ENCODE assay signal across 8 cellular contexts in genomic region chr19:44752816-44753618, GRCh38. TPM values are rescaled to one million over a fixed set of nuclear protein-coding genes. Genes with fewer than 3 reads are reported as not detected.
DNase-seq lines count a peak whose midpoint lies in the region; ATAC-seq and TF ChIP-seq lines count a peak whose summit lies in the region.

No MANE protein-coding gene starts in this region.

- H3K27ac Mint-ChIP-seq in activated naive CD4-positive, alpha-beta T cell treated with anti-CD3 and anti-CD28 coated beads, Interleukin-2, amount 10 ng/mL, durations not matched to agents 7 days and 5 days: peak overlapping the region; percentile 97

- H3K36me3 Mint-ChIP-seq in activated naive CD4-positive, alpha-beta T cell treated with anti-CD3 and anti-CD28 coated beads, Interleukin-2, amount 10 ng/mL, durations not matched to agents 7 days and 5 days: peaks cover 57% of the 10 kb centered on the region

- peak overlapping the region; percentile 91 for H3K4me3 Mint-ChIP-seq in activated naive CD4-positive, alpha-beta T cell treated with anti-CD3 and anti-CD28 coated beads, Interleukin-2, amount 10 ng/mL, durations not matched to agents 7 days and 5 days

- no peaks in the 10 kb centered on the region for H3K9me3 ChIP-seq in cardiac muscle cell (ENCODE audit: low read depth)
- H3K9me3 ChIP-seq in upper lobe of right lung: no peaks in the 10 kb centered on the region

- H3K27me3 Mint-ChIP-seq in activated naive CD4-positive, alpha-beta T cell treated with anti-CD3 and anti-CD28 coated beads, Interleukin-2, amount 10 ng/mL, durations not matched to agents 7 days and 5 days: peaks cover 4% of the 10 kb centered on the region

- intact Hi-C loops in posterior cingulate gyrus (cut with DNase I): no loop called here
- intact Hi-C loops in upper lobe of right lung (cut with DNase I): no loop called here

- H3K4me1 Mint-ChIP-seq in activated naive CD4-positive, alpha-beta T cell treated with anti-CD3 and anti-CD28 coated beads, Interleukin-2, amount 10 ng/mL, durations not matched to agents 7 days and 5 days: peaks cover 79% of the 10 kb centered on the region

- H3K27me3 ChIP-seq in cardiac muscle cell (peaks cover 3% of the 10 kb centered on the region), upper lobe of right lung (no peaks in the 10 kb centered on the region)

- DNase-seq in D341Med (ENCODE audit: low spot score) (peak; percentile 45), HUDEP-2 (lab: John Stamatoyannopoulos, UW; ENCODE audit: unreplicated experiment in 76 of 76) (peak in 73 of 76 experiments; percentile 34 to 95 (median 77)), SK-MEL-5 (ENCODE audit: low read depth, low spot score) (peak; percentile 88), cardiac muscle cell (ENCODE audit: low read depth in 1 of 2, low spot score in 1 of 2) (peak; percentile 77 to 100), posterior cingulate gyrus (peak in 9 of 10 donors; percentile 29 to 90 (median 52)), upper lobe of right lung (peak; percentile 97)
- DNase-seq in activated naive CD4-positive, alpha-beta T cell treated with anti-CD3 and anti-CD28 coated beads, Interleukin-2, amount 10 ng/mL, durations not matched to agents 7 days and 5 days: peak; percentile 98

- no peaks in the 10 kb centered on the region for H3K36me3 ChIP-seq in cardiac muscle cell
- peaks cover 33% of the 10 kb centered on the region for H3K36me3 ChIP-seq in upper lobe of right lung

- TF ChIP-seq CTCF in cardiac muscle cell (IDR thresholded peaks at IDR 0.05; ENCODE audit: low read depth, low read length) (no peak), upper lobe of right lung (IDR thresholded peaks at IDR 0.05) (peak; percentile 21)

- peak; percentile 59 for ATAC-seq in GM21390 (IDR thresholded peaks at IDR 0.05; ENCODE audit: unreplicated experiment)
- peak; percentile 80 for ATAC-seq in upper lobe of right lung

- CTCF ChIA-PET in activated naive CD4-positive, alpha-beta T cell treated with anti-CD3 and anti-CD28 coated beads, Interleukin-2, amount 10 ng/mL, durations not matched to agents 7 days and 5 days (lab: Charles Lee): interaction anchor here (3.4 kb wide), 2 partner anchors 18 to 29 kb away, joined by 16 to 19 read pairs; no protein-coding TSS in a partner anchor

- H3K4me3 ChIP-seq in cardiac muscle cell (peak overlapping the region; percentile 22), upper lobe of right lung (peak overlapping the region; percentile 75)

- in situ Hi-C loops in SK-MEL-5 (cut with HindIII; ENCODE audit: low pct_unique_long_range_greater_than_20kb, low sequenced_read_pairs): no loop called here

- H3K4me1 ChIP-seq in cardiac muscle cell (ENCODE audit: low read depth) (peaks cover 14% of the 10 kb centered on the region), upper lobe of right lung (peaks cover 68% of the 10 kb centered on the region)

- H3K27ac ChIP-seq in cardiac muscle cell (peak overlapping the region; percentile 26), upper lobe of right lung (peak overlapping the region; percentile 95)

- no peaks in the 10 kb centered on the region for H3K9me3 Mint-ChIP-seq in activated naive CD4-positive, alpha-beta T cell treated with anti-CD3 and anti-CD28 coated beads, Interleukin-2, amount 10 ng/mL, durations not matched to agents 7 days and 5 days

RNA-seq across cellular contexts. Expression of gene BCL3, which starts 4.5 kb away (rescaled TPM):
- 2.7 and 3.7 TPM in 2 replicates for total RNA-seq in SK-MEL-5 (2014; rRNA removed; shearing (Covaris generic))
- polyA plus RNA-seq in SK-MEL-5 (2015; cell fraction: cytosol; rRNA removed): 40.6 and 50.8 TPM in 2 replicates
- polyA plus RNA-seq in SK-MEL-5 (2015; cell fraction: nucleus; rRNA removed): 32.8 and 68.9 TPM in 2 replicates
- 10.5 and 12.4 TPM in 2 replicates for total RNA-seq in cardiac muscle cell
- polyA plus RNA-seq in cardiac muscle cell: 15.3 and 19.5 TPM in 2 replicates
- 87.4 TPM for total RNA-seq in upper lobe of right lung

RNA-seq across cellular contexts. Expression of gene CBLC, which starts 24.7 kb away (rescaled TPM):
- not detected in 2 replicates for total RNA-seq in SK-MEL-5 (2014; rRNA removed; shearing (Covaris generic))
- polyA plus RNA-seq in SK-MEL-5 (2015; cell fraction: cytosol; rRNA removed): not detected in 2 replicates
- not detected in 2 replicates for polyA plus RNA-seq in SK-MEL-5 (2015; cell fraction: nucleus; rRNA removed)
- total RNA-seq in cardiac muscle cell (not detected in 2 replicates), upper lobe of right lung (3.2 TPM)
- 0.11 TPM in 1 of 2 replicates, not detected in the other for polyA plus RNA-seq in cardiac muscle cell

RNA-seq across cellular contexts. Expression of gene CEACAM16, which starts 54.1 kb away (rescaled TPM):
- total RNA-seq in SK-MEL-5 (2014; rRNA removed; shearing (Covaris generic)): not detected in 2 replicates
- polyA plus RNA-seq in SK-MEL-5 (2015; cell fraction: cytosol; rRNA removed): not detected in 2 replicates
- polyA plus RNA-seq in SK-MEL-5 (2015; cell fraction: nucleus; rRNA removed): not detected in 2 replicates
- total RNA-seq in cardiac muscle cell (not detected in 2 replicates), upper lobe of right lung (not detected)
- polyA plus RNA-seq in cardiac muscle cell: not detected in 2 replicates

RNA-seq across cellular contexts. Expression of gene BCAM, which starts 55.9 kb away (rescaled TPM):
- total RNA-seq in SK-MEL-5 (2014; rRNA removed; shearing (Covaris generic)): 1.1 and 2.1 TPM in 2 replicates
- 10.1 and 11.4 TPM in 2 replicates for polyA plus RNA-seq in SK-MEL-5 (2015; cell fraction: cytosol; rRNA removed)
- polyA plus RNA-seq in SK-MEL-5 (2015; cell fraction: nucleus; rRNA removed): 5.0 and 6.3 TPM in 2 replicates
- total RNA-seq in cardiac muscle cell: 338 TPM in 2 replicates
- polyA plus RNA-seq in cardiac muscle cell: 41.4 and 56.1 TPM in 2 replicates
- 280 TPM for total RNA-seq in upper lobe of right lung

Comparison
In these comparisons a context has a peak if more than half of its experiments do, and no peak if none do; other contexts are left out.
1. Peak in every context shown above with its lines: DNase-seq, ATAC-seq, H3K4me3 ChIP-seq and H3K27ac ChIP-seq.
2. DNase-seq: peak in every context shown above with its lines; median percentile 98 in activated naive CD4-positive, alpha-beta T cell treated with anti-CD3 and anti-CD28 coated beads, Interleukin-2, amount 10 ng/mL, durations not matched to agents 7 days and 5 days; 97 in upper lobe of right lung; 88 in cardiac muscle cell; 88 in SK-MEL-5; 77 in HUDEP-2; 52 in posterior cingulate gyrus; 45 in D341Med.